27 cellular contexts compared by ENCODE assay signal in the genomic region with DNA sequence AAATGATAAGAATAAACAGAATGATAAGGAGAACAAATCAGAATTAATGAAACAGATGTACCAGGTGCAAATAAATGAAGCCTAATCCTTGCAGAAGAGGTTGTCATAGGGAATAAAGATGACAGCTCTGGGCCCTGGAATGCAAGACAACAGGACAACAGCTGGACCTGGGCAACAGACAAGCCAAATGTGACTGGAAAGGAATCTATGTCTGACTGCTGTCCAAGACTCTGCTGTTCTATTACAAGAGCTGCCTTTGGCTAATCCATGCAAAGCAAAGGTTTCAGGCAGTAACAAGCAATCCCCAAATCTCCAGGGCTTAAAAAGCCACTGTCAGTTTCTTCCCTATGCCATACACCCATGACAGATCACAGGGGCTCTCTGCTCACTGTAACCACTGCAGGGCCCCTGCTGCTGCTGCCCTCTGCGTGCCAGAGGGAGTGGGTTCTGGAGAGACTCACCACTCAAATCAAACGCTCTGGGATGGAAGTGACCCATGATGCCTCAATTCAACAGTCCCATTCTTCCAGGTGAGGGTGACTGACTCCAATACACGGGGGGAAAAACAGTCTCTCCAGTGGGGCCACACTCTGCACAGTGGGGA.
"Had no signal": no experiment of that assay in that cellular context is flagged by ENCODE, and none has a peak within 500 bp of the region (broad histone marks: within the 10 kb centered on the region; RNA-seq: fewer than 3 reads in every experiment).

No MANE protein-coding gene starts in this region.

- H3K4me3 ChIP-seq: adrenal gland, body of pancreas, esophagus squamous epithelium, heart right ventricle had no signal

- H3K27ac ChIP-seq: adrenal gland, body of pancreas, epithelial cell of prostate, esophagus squamous epithelium, heart right ventricle had no signal

- H3K9me3 ChIP-seq: adrenal gland, body of pancreas, esophagus squamous epithelium, heart right ventricle had no signal

- H3K27me3 ChIP-seq: adrenal gland had no signal

- H3K36me3 ChIP-seq: adrenal gland, esophagus squamous epithelium, heart right ventricle had no signal

- H3K4me1 ChIP-seq: adrenal gland, body of pancreas had no signal

- DNase-seq: activated CD4-positive, alpha-beta memory T cell treated with anti-CD3 and anti-CD28 coated beads for 36 hours; activated CD4-positive, alpha-beta T cell treated with anti-CD3 and anti-CD28 coated beads for 36 hours; activated CD4-positive, alpha-beta T cell treated with anti-CD3 and anti-CD28 coated beads, Interleukin-2, amount 10 ng/mL, durations not matched to agents 24 days and 14 days; activated CD4-positive, CD25-positive, alpha-beta regulatory T cell; activated CD4-positive, CD25-positive, alpha-beta regulatory T cell treated with anti-CD3 and anti-CD28 coated beads, Interleukin-2, amount 50 U/mL, for 72 hours; activated CD8-positive, alpha-beta memory T cell treated with anti-CD3 and anti-CD28 coated beads, Interleukin-2, amount 50 U/mL, for 48 hours; activated CD8-positive, alpha-beta T cell treated with anti-CD3 and anti-CD28 coated beads, Interleukin-2, amount 10 ng/mL, durations not matched to agents 7 days and 5 days; activated naive CD4-positive, alpha-beta T cell treated with anti-CD3 and anti-CD28 coated beads for 36 hours; activated naive CD8-positive, alpha-beta T cell treated with anti-CD3 and anti-CD28 coated beads for 36 hours; activated naive CD8-positive, alpha-beta T cell treated with anti-CD3 and anti-CD28 coated beads, Interleukin-2, amount 50 U/mL, for 24 hours; activated T-cell treated with anti-CD3 and anti-CD28 coated beads for 4 hours; activated T-cell treated with anti-CD3 and anti-CD28 coated beads, Interleukin-2, amount 50 U/mL, for 24 hours; activated T-cell treated with anti-CD3 and anti-CD28 coated beads, Interleukin-2, amount 50 U/mL, for 72 hours; adrenal gland; amygdala; aorta; body of pancreas; caudate nucleus; cortex of kidney; dermis blood vessel endothelial cell; effector CD8-positive, alpha-beta T cell; esophagus squamous epithelium; foreskin fibroblast; heart right ventricle; T-helper 1 cell; T-helper 17 cell had no signal

- ATAC-seq: activated CD4-positive, alpha-beta T cell treated with anti-CD3 and anti-CD28 coated beads for 36 hours; activated CD8-positive, alpha-beta T cell treated with anti-CD3 and anti-CD28 coated beads, Interleukin-2, amount 10 ng/mL, durations not matched to agents 7 days and 5 days; activated naive CD8-positive, alpha-beta T cell treated with anti-CD3 and anti-CD28 coated beads, Interleukin-2, amount 50 U/mL, for 24 hours; activated T-cell treated with anti-CD3 and anti-CD28 coated beads, Interleukin-2, amount 50 U/mL, for 72 hours; body of pancreas; T-helper 17 cell had no signal
